29 cellular contexts compared by ENCODE assay signal in the genomic region with DNA sequence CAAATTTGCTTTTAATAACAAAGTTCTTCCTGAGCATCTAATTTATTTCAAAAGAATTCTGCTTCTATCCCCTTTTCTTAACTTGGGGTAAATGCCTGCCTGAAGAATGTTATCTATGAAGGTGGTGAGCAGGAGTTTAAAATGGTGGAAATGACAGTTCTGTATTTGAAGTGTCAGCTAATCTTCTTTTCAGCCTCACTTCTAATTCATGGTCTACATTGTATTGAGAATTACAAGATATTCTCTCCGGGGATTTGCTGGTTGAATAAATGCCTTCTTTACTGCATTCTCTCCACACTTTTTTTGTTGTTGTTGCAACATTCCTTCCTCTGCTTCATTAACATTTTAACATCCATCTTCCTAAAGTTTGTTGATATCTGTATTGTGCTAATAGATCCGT.
"Had no signal": no experiment of that assay in that cellular context is flagged by ENCODE, and none has a peak within 500 bp of the region (broad histone marks: within the 10 kb centered on the region; RNA-seq: fewer than 3 reads in every experiment).

No MANE protein-coding gene starts in this region.

- H2AFZ ChIP-seq: neural progenitor cell, parathyroid adenoma had no signal

- H3K27ac Mint-ChIP-seq: naive thymus-derived CD8-positive, alpha-beta T cell; natural killer cell treated with Interleukin-12 subunit alpha and Interleukin-12 subunit beta and Interleukin-15 and Interleukin-18, amount 100 ng/mL, for 72 hours; nephron progenitor cell; neural progenitor cell; progenitor cell of endocrine pancreas; stimulated activated effector memory CD8-positive, alpha-beta T cell treated with anti-CD3 and anti-CD28 coated beads, Interleukin-12 subunit alpha, Interleukin-12 subunit beta, amount 100 ng/mL, for 72 hours; stimulated activated naive B cell treated with anti-CD40 and anti-IgM and Interleukin-4, amounts not matched to agents 10 μg/mL and 1 μg/mL and 100 μg/mL, for 72 hours; stimulated activated naive CD8-positive, alpha-beta T cell treated with anti-CD3 and anti-CD28 coated beads, Interleukin-15, Interleukin-2, amounts not matched to agents 100 ng/mL and 50 ng/mL, for 24 hours had no signal

- H3K36me3 ChIP-seq: neural progenitor cell, ovary, right lobe of liver, sigmoid colon, stomach, thoracic aorta, thyroid gland, tibial nerve, upper lobe of left lung, uterus had no signal

- H3K27me3 Mint-ChIP-seq: natural killer cell treated with Interleukin-12 subunit alpha and Interleukin-12 subunit beta and Interleukin-15 and Interleukin-18, amount 100 ng/mL, for 72 hours; progenitor cell of endocrine pancreas; stimulated activated naive B cell treated with anti-CD40 and anti-IgM and Interleukin-4, amounts not matched to agents 10 μg/mL and 1 μg/mL and 100 μg/mL, for 72 hours; stimulated activated naive CD8-positive, alpha-beta T cell treated with anti-CD3 and anti-CD28 coated beads, Interleukin-15, Interleukin-2, amounts not matched to agents 100 ng/mL and 50 ng/mL, for 24 hours had no signal

- H3K36me3 Mint-ChIP-seq: naive thymus-derived CD8-positive, alpha-beta T cell; neural progenitor cell; stimulated activated effector memory CD8-positive, alpha-beta T cell treated with anti-CD3 and anti-CD28 coated beads, Interleukin-12 subunit alpha, Interleukin-12 subunit beta, amount 100 ng/mL, for 72 hours; stimulated activated naive B cell treated with anti-CD40 and anti-IgM and Interleukin-4, amounts not matched to agents 10 μg/mL and 1 μg/mL and 100 μg/mL, for 72 hours had no signal

- H3K4me1 Mint-ChIP-seq: naive thymus-derived CD8-positive, alpha-beta T cell; nephron progenitor cell; stimulated activated effector memory CD8-positive, alpha-beta T cell treated with anti-CD3 and anti-CD28 coated beads, Interleukin-12 subunit alpha, Interleukin-12 subunit beta, amount 100 ng/mL, for 72 hours; stimulated activated naive B cell treated with anti-CD40 and anti-IgM and Interleukin-4, amounts not matched to agents 10 μg/mL and 1 μg/mL and 100 μg/mL, for 72 hours had no signal

- H3K4me2 ChIP-seq: neural progenitor cell had no signal

- DNase-seq: naive thymus-derived CD8-positive, alpha-beta T cell; nephron progenitor cell; occipital lobe; ovary; posterior cingulate gyrus; psoas muscle; right cardiac atrium; right lobe of liver; sigmoid colon; small intestine; stimulated activated CD4-positive, alpha-beta T cell treated with anti-CD3 and anti-CD28 coated beads, Interleukin-15, amount 100 ng/mL, for 24 hours; stimulated activated CD4-positive, alpha-beta T cell treated with anti-CD3 and anti-CD28 coated beads, Interleukin-2, amount 100 ng/mL, for 24 hours; stimulated activated CD4-positive, alpha-beta T cell treated with anti-CD3 and anti-CD28 coated beads, Interleukin-2, amount 100 ng/mL, for 48 hours; stimulated activated CD4-positive, alpha-beta T cell treated with anti-CD3 and anti-CD28 coated beads, Interleukin-4, amount 100 ng/mL, for 24 hours; stimulated activated naive B cell treated with anti-CD40 and anti-IgM and Interleukin-4, amounts not matched to agents 10 μg/mL and 1 μg/mL and 100 μg/mL, for 72 hours; stimulated activated naive CD4-positive, alpha-beta T cell treated with Interleukin-2 at 50 U/mL for 16 hours; stomach; thyroid gland; trophoblast cell; upper lobe of left lung; uterus had no signal

- H3K27me3 ChIP-seq: neural progenitor cell, ovary, right lobe of liver, sigmoid colon, stomach, thyroid gland, tibial nerve, upper lobe of left lung, uterus had no signal

- H3K4me3 ChIP-seq: neural progenitor cell, ovary, psoas muscle, right lobe of liver, sigmoid colon, stomach, thoracic aorta, thyroid gland, tibial nerve, upper lobe of left lung, uterus had no signal

- H3K9ac ChIP-seq: neural progenitor cell, parathyroid adenoma had no signal

- H3K79me2 ChIP-seq: parathyroid adenoma had no signal

- H3K4me1 ChIP-seq: neural progenitor cell, parathyroid adenoma, psoas muscle, right lobe of liver, sigmoid colon, stomach, thyroid gland, tibial nerve, upper lobe of left lung, uterus had no signal

- H3K9me3 ChIP-seq: ovary, psoas muscle, right lobe of liver, sigmoid colon, stomach, thoracic aorta, thyroid gland, tibial nerve, upper lobe of left lung, uterus had no signal

- H3K4me3 Mint-ChIP-seq: naive thymus-derived CD8-positive, alpha-beta T cell; natural killer cell treated with Interleukin-12 subunit alpha and Interleukin-12 subunit beta and Interleukin-15 and Interleukin-18, amount 100 ng/mL, for 72 hours; nephron progenitor cell; neural progenitor cell; stimulated activated effector memory CD8-positive, alpha-beta T cell treated with anti-CD3 and anti-CD28 coated beads, Interleukin-12 subunit alpha, Interleukin-12 subunit beta, amount 100 ng/mL, for 72 hours; stimulated activated naive B cell treated with anti-CD40 and anti-IgM and Interleukin-4, amounts not matched to agents 10 μg/mL and 1 μg/mL and 100 μg/mL, for 72 hours; stimulated activated naive CD8-positive, alpha-beta T cell treated with anti-CD3 and anti-CD28 coated beads, Interleukin-15, Interleukin-2, amounts not matched to agents 100 ng/mL and 50 ng/mL, for 24 hours had no signal

- ATAC-seq: naive thymus-derived CD8-positive, alpha-beta T cell; natural killer cell treated with Interleukin-12 subunit alpha and Interleukin-12 subunit beta and Interleukin-15 and Interleukin-18, amount 100 ng/mL, for 72 hours; psoas muscle; right cardiac atrium; right lobe of liver; stimulated activated effector memory CD8-positive, alpha-beta T cell treated with anti-CD3 and anti-CD28 coated beads, Interleukin-12 subunit alpha, Interleukin-12 subunit beta, amount 100 ng/mL, for 72 hours; stimulated activated naive B cell treated with anti-CD40 and anti-IgM and Interleukin-4, amounts not matched to agents 10 μg/mL and 1 μg/mL and 100 μg/mL, for 72 hours had no signal

- H3K9me3 Mint-ChIP-seq: nephron progenitor cell; neural progenitor cell; stimulated activated naive B cell treated with anti-CD40 and anti-IgM and Interleukin-4, amounts not matched to agents 10 μg/mL and 1 μg/mL and 100 μg/mL, for 72 hours; stimulated activated naive CD8-positive, alpha-beta T cell treated with anti-CD3 and anti-CD28 coated beads, Interleukin-15, Interleukin-2, amounts not matched to agents 100 ng/mL and 50 ng/mL, for 24 hours had no signal

- H3K27ac ChIP-seq: neural progenitor cell, ovary, parathyroid adenoma, psoas muscle, right lobe of liver, sigmoid colon, stomach, thoracic aorta, thyroid gland, tibial nerve, upper lobe of left lung, uterus had no signal
